ENCODE assay signal across 30 cellular contexts in the genomic region with DNA sequence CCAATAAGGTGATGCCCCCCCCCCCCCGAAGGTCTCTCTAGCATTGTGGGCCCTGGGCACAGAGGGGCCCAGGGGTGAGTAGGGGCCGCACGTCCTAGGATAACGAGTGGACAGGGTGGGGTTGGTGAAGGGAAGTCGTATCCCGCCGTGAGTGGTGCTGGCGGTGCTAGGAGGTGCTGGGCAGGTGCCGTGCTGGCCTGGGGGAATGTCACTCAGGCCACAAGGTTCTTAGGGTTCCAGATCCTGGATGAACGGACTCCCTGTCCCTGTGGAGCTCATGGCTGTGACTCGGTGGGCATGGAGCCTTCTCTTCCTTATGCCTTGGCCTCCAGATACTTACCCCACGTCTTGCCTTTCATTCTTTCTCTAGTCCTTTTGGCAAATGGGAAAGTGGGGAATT.
"Had no signal": no experiment of that assay in that cellular context is flagged by ENCODE, and none has a peak within 500 bp of the region (broad histone marks: within the 10 kb centered on the region; RNA-seq: fewer than 3 reads in every experiment).

No MANE protein-coding gene starts in this region.

- ATAC-seq: activated CD8-positive, alpha-beta memory T cell treated with anti-CD3 and anti-CD28 coated beads, Interleukin-2, amount 10 ng/mL, durations not matched to agents 7 days and 5 days; activated CD8-positive, alpha-beta T cell treated with anti-CD3 and anti-CD28 coated beads for 36 hours; activated T-cell treated with anti-CD3 and anti-CD28 coated beads, Interleukin-2, amount 50 U/mL, for 72 hours; esophagus mucosa; foreskin keratinocyte; heart left ventricle; lower lobe of right lung; natural killer cell; sciatic nerve; stimulated activated naive B cell treated with anti-CD40 and anti-IgM and Interleukin-4, amounts not matched to agents 10 μg/mL and 1 μg/mL and 100 μg/mL, for 72 hours had no signal

- H3K9me3 ChIP-seq: heart left ventricle, lower lobe of right lung, stomach, thyroid gland had no signal

- H3K27me3 ChIP-seq: brain microvascular endothelial cell, foreskin keratinocyte, neural progenitor cell, thyroid gland had no signal

- H3K27ac ChIP-seq: brain microvascular endothelial cell, foreskin keratinocyte, heart left ventricle, lower lobe of right lung, neural progenitor cell, stomach, thyroid gland had no signal

- DNase-seq: activated CD4-positive, alpha-beta T cell treated with anti-CD3 and anti-CD28 coated beads for 1 hour; activated CD4-positive, alpha-beta T cell treated with anti-CD3 and anti-CD28 coated beads, Interleukin-2, amount 10 ng/mL, durations not matched to agents 7 days and 5 days; activated CD8-positive, alpha-beta T cell treated with anti-CD3 and anti-CD28 coated beads for 36 hours; activated gamma-delta T cell; activated naive CD4-positive, alpha-beta T cell treated with anti-CD3 and anti-CD28 coated beads, Interleukin-2, amount 50 U/mL, for 16 hours; activated T-cell treated with anti-CD3 and anti-CD28 coated beads for 4 hours; activated T-cell treated with anti-CD3 and anti-CD28 coated beads, Interleukin-2, amount 50 U/mL, for 72 hours; amniotic stem cell; brain microvascular endothelial cell; cortex of kidney; foreskin keratinocyte; hypothalamus; immature natural killer cell; lower lobe of right lung; mesenchymal stem cell; natural killer cell; stimulated activated CD4-positive, alpha-beta T cell treated with anti-CD3 and anti-CD28 coated beads, Interleukin-15, amount 100 ng/mL, for 24 hours; stimulated activated CD4-positive, alpha-beta T cell treated with anti-CD3 and anti-CD28 coated beads, Interleukin-2, amount 100 ng/mL, for 24 hours; stimulated activated naive B cell treated with anti-CD40 and anti-IgM and Interleukin-4, amounts not matched to agents 10 μg/mL and 1 μg/mL and 100 μg/mL, for 72 hours; stomach; T-helper 1 cell; thyroid gland had no signal

- H3K4me1 ChIP-seq: foreskin keratinocyte, heart left ventricle, lower lobe of right lung, neural progenitor cell, stomach, thyroid gland had no signal

- FAIRE-seq: astrocyte, TTC549 had no signal

- H3K4me3 ChIP-seq: heart left ventricle, lower lobe of right lung, neural progenitor cell, smooth muscle cell, stomach, thyroid gland had no signal

- H3K36me3 ChIP-seq: brain microvascular endothelial cell, heart left ventricle, lower lobe of right lung, neural progenitor cell, stomach, thyroid gland had no signal
